ENCODE assay signal across 20 cellular contexts in the genomic region with DNA sequence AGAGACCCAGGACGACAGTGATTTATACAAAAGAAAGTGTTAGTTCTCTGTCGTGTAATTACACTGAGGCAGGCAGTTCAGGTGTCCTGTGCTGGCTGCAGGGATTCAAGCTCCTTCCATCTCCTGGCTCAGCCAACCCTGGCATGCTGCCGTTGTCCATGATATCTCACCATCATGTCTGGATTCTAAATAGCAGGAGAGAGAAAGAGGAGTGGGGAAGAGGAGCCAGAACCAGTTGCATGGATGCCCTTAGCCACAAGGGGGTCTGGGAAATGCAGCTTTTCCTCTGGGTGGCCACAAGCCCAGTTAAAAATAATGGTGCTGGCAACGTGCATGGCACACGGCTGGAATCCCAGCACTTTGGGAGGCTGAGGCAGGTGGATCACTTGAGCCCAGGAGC. TPM values are rescaled to one million over a fixed set of nuclear protein-coding genes. Genes with fewer than 3 reads are reported as not detected.
A peak's percentile ranks its signal among the peaks of the same experiment; 100 is the strongest.
DNase-seq lines count a peak whose midpoint lies in the region; ATAC-seq, FAIRE-seq and TF ChIP-seq lines count a peak whose summit lies in the region.
"Had no signal": no experiment of that assay in that cellular context is flagged by ENCODE, and none has a peak within 500 bp of the region (broad histone marks: within the 10 kb centered on the region; RNA-seq: fewer than 3 reads in every experiment).

No MANE protein-coding gene starts in this region.

- no peak for ATAC-seq in HG02798 (IDR thresholded peaks at IDR 0.05; ENCODE audit: poor library complexity, unreplicated experiment)

- no peak overlapping the region for H3K9ac ChIP-seq in BLaER1 treated with 17β-estradiol and CSF1 and Interleukin-3, amounts not matched to agents 10 nM and 100 nM
- no peak overlapping the region for H3K9ac ChIP-seq in astrocyte (ENCODE audit: low read length)

- H3K79me2 ChIP-seq in astrocyte (ENCODE audit: insufficient read depth, low read length) = no peaks in the 10 kb centered on the region

- DNase-seq in astrocyte (ENCODE audit: low read depth) (no peak), nephron progenitor cell (no peak), NCI-H2196 (lab: John Stamatoyannopoulos, UW; ENCODE audit: unreplicated experiment) (no peak), GDM1 (lab: John Stamatoyannopoulos, UW) (no peak), MG63 (no peak)
- DNase-seq: activated CD4-positive, alpha-beta T cell treated with anti-CD3 and anti-CD28 coated beads, Interleukin-2, amount 10 ng/mL, durations not matched to agents 7 days and 5 days; anterior cingulate cortex; retina; stimulated activated CD4-positive, alpha-beta T cell treated with anti-CD3 and anti-CD28 coated beads, Interleukin-4, amount 100 ng/mL, for 1 hour; stimulated activated naive CD4-positive, alpha-beta T cell; SW 1271 had no signal

- 0 out of 22 replicates have a peak, but pooled peaks cover 0 to 7% (median 0%) of the 10 kb centered on the region in 11 experiments for H3K9me3 ChIP-seq in BLaER1 treated with 17β-estradiol and CSF1 and Interleukin-3, amounts not matched to agents 10 nM and 100 nM (replicated peaks in 1 of 11)
- H3K9me3 ChIP-seq in astrocyte (ENCODE audit: insufficient read depth, low read depth, low read length) = no peaks in the 10 kb centered on the region
- no peaks in the 10 kb centered on the region for H3K9me3 ChIP-seq in MG63
- H3K9me3 ChIP-seq: mucosa of descending colon had no signal

- no peak overlapping the region for H3K4me3 ChIP-seq in BLaER1 treated with 17β-estradiol and CSF1 and Interleukin-3, amounts not matched to agents 10 nM and 100 nM
- H3K4me3 ChIP-seq in GM12875 (ENCODE audit: low read depth, low read length) (no peak overlapping the region), astrocyte (ENCODE audit: insufficient read depth, low read depth, low read length) (no peak overlapping the region), MG63 (no peak overlapping the region)
- H3K4me3 ChIP-seq: mucosa of descending colon had no signal

- no peak for FAIRE-seq in astrocyte (lab: Jason Lieb, UNC)
- FAIRE-seq: G401.6, GM18507 had no signal

- H3K27me3 Mint-ChIP-seq in astrocyte (ENCODE audit: low read depth, unreplicated experiment) (peaks cover 6% of the 10 kb centered on the region), nephron progenitor cell (ENCODE audit: low read depth, poor library complexity) (peaks cover 6% of the 10 kb centered on the region)
- H3K27me3 Mint-ChIP-seq: activated CD4-positive, alpha-beta T cell treated with anti-CD3 and anti-CD28 coated beads, Interleukin-2, amount 10 ng/mL, durations not matched to agents 7 days and 5 days had no signal

- peaks cover 0 to 6% (median 0%) of the 10 kb centered on the region in 11 experiments; a peak in 4 of 22 replicates for H4K20me1 ChIP-seq in BLaER1 treated with 17β-estradiol and CSF1 and Interleukin-3, amounts not matched to agents 10 nM and 100 nM
- no peaks in the 10 kb centered on the region for H4K20me1 ChIP-seq in astrocyte (ENCODE audit: insufficient read depth, low read length)

- no peak overlapping the region for H3K4me3 Mint-ChIP-seq in astrocyte (ENCODE audit: unreplicated experiment)
- H3K4me3 Mint-ChIP-seq in nephron progenitor cell = peak overlapping the region; percentile 21
- H3K4me3 Mint-ChIP-seq: activated CD4-positive, alpha-beta T cell treated with anti-CD3 and anti-CD28 coated beads, Interleukin-2, amount 10 ng/mL, durations not matched to agents 7 days and 5 days had no signal

- peaks cover 58 to 78% (median 66%) of the 10 kb centered on the region in 10 experiments for H3K4me1 ChIP-seq in BLaER1 treated with 17β-estradiol and CSF1 and Interleukin-3, amounts not matched to agents 10 nM and 100 nM
- no peaks in the 10 kb centered on the region for H3K4me1 ChIP-seq in astrocyte (ENCODE audit: insufficient read depth, low read length)

- peak overlapping the region; percentile 18 to 97 (median 40); a peak in 17 of 22 replicates for H3K4me2 ChIP-seq in BLaER1 treated with 17β-estradiol and CSF1 and Interleukin-3, amounts not matched to agents 10 nM and 100 nM
- no peak overlapping the region for H3K4me2 ChIP-seq in astrocyte (ENCODE audit: low read length)

- no peaks in the 10 kb centered on the region for H3K36me3 Mint-ChIP-seq in astrocyte (ENCODE audit: low read depth, unreplicated experiment)
- H3K36me3 Mint-ChIP-seq in nephron progenitor cell (ENCODE audit: low read depth) = no peaks in the 10 kb centered on the region

- no peak overlapping the region for H2AFZ ChIP-seq in astrocyte (ENCODE audit: low read depth, low read length)

- H3K4me1 Mint-ChIP-seq in astrocyte (ENCODE audit: low read depth, unreplicated experiment) (no peaks in the 10 kb centered on the region), nephron progenitor cell (peaks cover 55% of the 10 kb centered on the region)

- TF ChIP-seq CTCF in GM12875 (IDR thresholded peaks at IDR 0.05; ENCODE audit: borderline replicate concordance, insufficient read depth, low read depth, low read length) (peak; percentile 13; the same call in 1 of the 2 replicates), astrocyte (IDR thresholded peaks at IDR 0.05; ENCODE audit: insufficient read depth, low read depth, low read length) (peak; percentile 6), nephron progenitor cell (IDR thresholded peaks at IDR 0.05) (no peak)

- no peaks in the 10 kb centered on the region for H3K27me3 ChIP-seq in BLaER1 treated with 17β-estradiol and CSF1 and Interleukin-3, amounts not matched to agents 10 nM and 100 nM
- H3K27me3 ChIP-seq in astrocyte (ENCODE audit: insufficient read depth, low read length) = peaks cover 7% of the 10 kb centered on the region
- H3K27me3 ChIP-seq in MG63 = peaks cover 10% of the 10 kb centered on the region; the same call in 1 of the 2 replicates

- H3K9me3 Mint-ChIP-seq in astrocyte (ENCODE audit: unreplicated experiment) (peaks cover 3% of the 10 kb centered on the region), nephron progenitor cell (no peaks in the 10 kb centered on the region)

- H3K27ac Mint-ChIP-seq in astrocyte (ENCODE audit: unreplicated experiment) = no peak overlapping the region
- H3K27ac Mint-ChIP-seq in nephron progenitor cell = peak overlapping the region; percentile 66
- H3K27ac Mint-ChIP-seq: activated CD4-positive, alpha-beta T cell treated with anti-CD3 and anti-CD28 coated beads, Interleukin-2, amount 10 ng/mL, durations not matched to agents 7 days and 5 days had no signal

- H3K27ac ChIP-seq in BLaER1 treated with 17β-estradiol and CSF1 and Interleukin-3, amounts not matched to agents 10 nM and 100 nM = peak overlapping the region in 1 of 11 experiments; percentile 61; a peak in 1 of 22 replicates
- H3K27ac ChIP-seq in astrocyte (ENCODE audit: low read depth, low read length) = no peak overlapping the region

- peaks cover 0 to 12% (median 0%) of the 10 kb centered on the region in 11 experiments; a peak in 3 of 22 replicates for H3K36me3 ChIP-seq in BLaER1 treated with 17β-estradiol and CSF1 and Interleukin-3, amounts not matched to agents 10 nM and 100 nM
- H3K36me3 ChIP-seq in astrocyte (ENCODE audit: insufficient read depth, low read length) (no peaks in the 10 kb centered on the region), MG63 (no peaks in the 10 kb centered on the region)

RNA-seq across cellular contexts. Expression of a gene that starts 9.7 kb away (rescaled TPM):
- total RNA-seq in astrocyte = not detected in 2 replicates
- not detected in 2 replicates for total RNA-seq in MG63 (2014; rRNA removed; shearing (Covaris generic); ENCODE audit: low replicate concordance)
- total RNA-seq: kidney epithelial cell, MCF 10A had no signal

RNA-seq across cellular contexts. Expression of a gene that starts 41.9 kb away (rescaled TPM):
- total RNA-seq in astrocyte = not detected in 2 replicates
- not detected in 2 replicates for total RNA-seq in MG63 (2014; rRNA removed; shearing (Covaris generic); ENCODE audit: low replicate concordance)
- total RNA-seq: activated CD4-positive, alpha-beta T cell treated with anti-CD3 and anti-CD28 coated beads, Interleukin-2, amount 10 ng/mL, durations not matched to agents 7 days and 5 days; H4; kidney epithelial cell; MCF 10A had no signal

RNA-seq across cellular contexts. Expression of a gene that starts 54.4 kb away (rescaled TPM):
- total RNA-seq in astrocyte = 12.5 and 14.3 TPM in 2 replicates
- 74.9 and 134 TPM in 2 replicates for total RNA-seq in MG63 (2014; rRNA removed; shearing (Covaris generic); ENCODE audit: low replicate concordance)

RNA-seq across cellular contexts. Expression of a gene that starts 57.1 kb away (rescaled TPM):
- total RNA-seq in astrocyte = 85.9 and 98.1 TPM in 2 replicates
- total RNA-seq in MG63 (2014; rRNA removed; shearing (Covaris generic); ENCODE audit: low replicate concordance) = 0.36 and 0.64 TPM in 2 replicates
- total RNA-seq: MCF 10A had no signal
